In genomic region chr12:10747730-10748129, GRCh38 we compare ENCODE assay signal across 27 cellular contexts. TPM values are rescaled to one million over a fixed set of nuclear protein-coding genes. Genes with fewer than 3 reads are reported as not detected.
"Had no signal": no experiment of that assay in that cellular context is flagged by ENCODE, and none has a peak within 500 bp of the region (broad histone marks: within the 10 kb centered on the region; RNA-seq: fewer than 3 reads in every experiment).

No MANE protein-coding gene starts in this region.

- DNase-seq: cortex of kidney; effector memory CD8-positive, alpha-beta T cell; foreskin fibroblast; gastrocnemius medialis; head of caudate nucleus; left ventricle myocardium superior; lower lobe of right lung; natural killer cell; occipital lobe; ovary; psoas muscle; right cardiac atrium; small intestine; stimulated activated CD4-positive, alpha-beta T cell treated with anti-CD3 and anti-CD28 coated beads, Interleukin-15, amount 100 ng/mL, for 24 hours; stimulated activated CD4-positive, alpha-beta T cell treated with anti-CD3 and anti-CD28 coated beads, Interleukin-2, amount 100 ng/mL, for 48 hours; stimulated activated naive B cell treated with anti-CD40 and anti-IgM and Interleukin-4, amounts not matched to agents 10 μg/mL and 1 μg/mL and 100 μg/mL, for 72 hours had no signal

- H3K9me3 Mint-ChIP-seq: effector memory CD8-positive, alpha-beta T cell; natural killer cell; stimulated activated naive CD8-positive, alpha-beta T cell treated with anti-CD3 and anti-CD28 coated beads, Interleukin-15, Interleukin-2, amounts not matched to agents 100 ng/mL and 50 ng/mL, for 24 hours had no signal

- H3K27ac Mint-ChIP-seq: effector memory CD8-positive, alpha-beta T cell; natural killer cell; stimulated activated naive B cell treated with anti-CD40 and anti-IgM and Interleukin-4, amounts not matched to agents 10 μg/mL and 1 μg/mL and 100 μg/mL, for 72 hours; stimulated activated naive CD8-positive, alpha-beta T cell treated with anti-CD3 and anti-CD28 coated beads, Interleukin-15, Interleukin-2, amounts not matched to agents 100 ng/mL and 50 ng/mL, for 24 hours had no signal

- H3K4me3 Mint-ChIP-seq: effector memory CD8-positive, alpha-beta T cell; natural killer cell; stimulated activated naive B cell treated with anti-CD40 and anti-IgM and Interleukin-4, amounts not matched to agents 10 μg/mL and 1 μg/mL and 100 μg/mL, for 72 hours; stimulated activated naive CD8-positive, alpha-beta T cell treated with anti-CD3 and anti-CD28 coated beads, Interleukin-15, Interleukin-2, amounts not matched to agents 100 ng/mL and 50 ng/mL, for 24 hours had no signal

- H3K36me3 Mint-ChIP-seq: natural killer cell; stimulated activated naive B cell treated with anti-CD40 and anti-IgM and Interleukin-4, amounts not matched to agents 10 μg/mL and 1 μg/mL and 100 μg/mL, for 72 hours had no signal

RNA-seq across cellular contexts. Expression of gene TAS2R7, which starts 54.7 kb away (rescaled TPM):
- total RNA-seq: dermis microvascular lymphatic vessel endothelial cell, esophagus mucosa, gastrocnemius medialis, left ventricle myocardium superior, lower lobe of right lung, mesenteric fat pad, mononuclear cell, natural killer cell, ovary, psoas muscle, right cardiac atrium, thoracic aorta had no signal
- polyA plus RNA-seq: keratinocyte, neural cell, ovary, psoas muscle, small intestine had no signal

RNA-seq across cellular contexts. Expression of gene TAS2R8, which starts 59.4 kb away (rescaled TPM):
- total RNA-seq: dermis microvascular lymphatic vessel endothelial cell, esophagus mucosa, glomerular endothelial cell, left ventricle myocardium superior, lower lobe of right lung, mesenteric fat pad, natural killer cell, ovary, psoas muscle, right cardiac atrium, thoracic aorta, tibial nerve, upper lobe of left lung had no signal
- polyA plus RNA-seq: keratinocyte, ovary, psoas muscle, right cardiac atrium, small intestine had no signal
